ENCODE assay signal across 10 cellular contexts in the genomic region with DNA sequence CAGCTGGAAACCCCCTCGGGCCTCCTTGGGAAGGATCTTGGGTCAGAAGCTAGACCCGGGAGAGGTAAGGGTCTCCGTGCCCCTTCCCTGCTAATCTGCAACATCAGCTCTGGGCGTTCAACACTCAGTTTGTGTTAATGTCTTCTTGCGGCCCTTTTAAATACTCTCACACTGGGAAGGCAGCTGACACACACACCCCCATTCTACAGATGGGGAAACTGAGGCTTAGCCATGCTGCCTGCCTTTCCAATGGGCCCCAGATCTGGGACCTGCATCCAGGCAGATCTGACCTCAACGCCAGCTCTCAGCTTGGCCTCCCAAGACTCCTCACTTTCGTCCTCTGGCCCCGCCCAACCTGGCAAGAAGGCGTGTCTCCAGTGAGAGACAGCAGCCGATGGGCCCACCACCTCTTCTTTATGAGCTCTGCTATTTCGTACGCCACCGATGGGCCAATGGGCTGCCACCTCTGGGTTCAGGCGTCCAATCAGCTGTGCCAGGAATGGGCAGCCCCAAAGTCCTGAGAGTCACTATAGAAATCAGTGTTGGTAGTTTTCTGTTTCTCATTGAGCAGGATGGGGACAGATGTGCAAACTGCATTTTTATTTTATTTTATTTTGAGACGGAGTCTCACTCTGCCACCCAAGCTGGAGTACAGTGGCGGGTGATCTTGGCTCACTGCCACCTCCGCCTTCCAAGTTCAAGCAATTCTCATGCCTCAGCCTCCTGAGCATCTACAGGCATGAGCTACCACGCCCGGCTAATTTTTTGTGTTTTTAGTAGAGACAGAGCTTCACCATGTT. TPM values are rescaled to one million over a fixed set of nuclear protein-coding genes. Genes with fewer than 3 reads are reported as not detected.
A peak's percentile ranks its signal among the peaks of the same experiment; 100 is the strongest.
DNase-seq lines count a peak whose midpoint lies in the region; ATAC-seq and TF ChIP-seq lines count a peak whose summit lies in the region.
"Had no signal": no experiment of that assay in that cellular context is flagged by ENCODE, and none has a peak within 500 bp of the region (broad histone marks: within the 10 kb centered on the region; RNA-seq: fewer than 3 reads in every experiment).

No MANE protein-coding gene starts in this region.

- ATAC-seq in gastrocnemius medialis: no peak
- ATAC-seq in HG03442 (IDR thresholded peaks at IDR 0.05; ENCODE audit: unreplicated experiment): no peak

- no peaks in the 10 kb centered on the region for H3K9me3 ChIP-seq in Caco-2
- H3K9me3 ChIP-seq in KOPT-K1 (ENCODE audit: insufficient read depth, low read length, poor library complexity, severe bottlenecking): no peaks in the 10 kb centered on the region
- H3K9me3 ChIP-seq in effector memory CD4-positive, alpha-beta T cell (ENCODE audit: control insufficient read depth, low read length): no peaks in the 10 kb centered on the region
- no peaks in the 10 kb centered on the region for H3K9me3 ChIP-seq in gastrocnemius medialis

- H3K4me1 ChIP-seq in Caco-2 (peaks cover 15% of the 10 kb centered on the region), gastrocnemius medialis (peaks cover 24 to 25% of the 10 kb centered on the region in 2 donors)
- peaks cover 62% of the 10 kb centered on the region for H3K4me1 ChIP-seq in effector memory CD4-positive, alpha-beta T cell (ENCODE audit: control insufficient read depth, insufficient read depth, low read length, poor library complexity, severe bottlenecking)

- no peaks in the 10 kb centered on the region for H3K27me3 Mint-ChIP-seq in Caco-2 (ENCODE audit: insufficient read depth, unreplicated experiment)

- POLR2A ChIA-PET in Caco-2 (lab: Charles Lee): no interaction called here

- H3K27ac Mint-ChIP-seq in Caco-2 (ENCODE audit: unreplicated experiment): peak overlapping the region; percentile 55
- H3K27ac Mint-ChIP-seq: HFFc6 had no signal

- peak overlapping the region; percentile 52 for H3K27ac ChIP-seq in KOPT-K1 (ENCODE audit: low read depth, low read length, poor library complexity, severe bottlenecking)
- peak overlapping the region; percentile 61 for H3K27ac ChIP-seq in effector memory CD4-positive, alpha-beta T cell (ENCODE audit: insufficient read depth, low read length, poor library complexity, severe bottlenecking)
- H3K27ac ChIP-seq in gastrocnemius medialis: peak overlapping the region; percentile 30 to 64 (median 50)

- H3K4me3 ChIP-seq in Caco-2 (ENCODE audit: low read depth, low read length) (no peak overlapping the region), gastrocnemius medialis (no peak overlapping the region)
- H3K4me3 ChIP-seq in effector memory CD4-positive, alpha-beta T cell (ENCODE audit: insufficient read depth, low read depth, low read length, poor library complexity, severe bottlenecking): no peak overlapping the region

- no peak for TF ChIP-seq POLR2A in gastrocnemius medialis (IDR thresholded peaks at IDR 0.05)

- H3K36me3 ChIP-seq in Caco-2 (ENCODE audit: control insufficient read depth, insufficient read depth, low read length): no peaks in the 10 kb centered on the region
- peaks cover 54% of the 10 kb centered on the region for H3K36me3 ChIP-seq in KOPT-K1 (ENCODE audit: insufficient read depth, low read length)
- H3K36me3 ChIP-seq in effector memory CD4-positive, alpha-beta T cell (ENCODE audit: control insufficient read depth, insufficient read depth, low read length): peaks cover 9% of the 10 kb centered on the region
- peaks cover 0 to 15% of the 10 kb centered on the region in 2 donors for H3K36me3 ChIP-seq in gastrocnemius medialis

- peaks cover 6% of the 10 kb centered on the region for H3K4me1 Mint-ChIP-seq in Caco-2 (ENCODE audit: low read depth, unreplicated experiment)

- TF ChIP-seq CTCF in Caco-2 (IDR thresholded peaks at IDR 0.05; ENCODE audit: insufficient read depth in 1 of 2, low read depth in 1 of 2, low read length in 1 of 2, severe bottlenecking in 1 of 2, unreplicated experiment in 1 of 2) (no peak), gastrocnemius medialis (IDR thresholded peaks at IDR 0.05 in 4 of 5, conservative IDR thresholded peaks at IDR 0.05 in 1 of 5) (no peak)

- no TSS peak for BruUV-seq in Caco-2 (replicated peaks; lab: Mats Ljungman, UMichigan)

- intact Hi-C loops in Caco-2 (cut with micrococcal nuclease; ENCODE audit: unreplicated experiment) (no loop called here), gastrocnemius medialis (cut with DNase I; ENCODE audit: low total_unique reads) (no loop called here)

- H3K27me3 ChIP-seq in Caco-2 (replicated peaks; ENCODE audit: control insufficient read depth, insufficient read depth, low read length): no peaks in the 10 kb centered on the region
- H3K27me3 ChIP-seq in effector memory CD4-positive, alpha-beta T cell (replicated peaks; ENCODE audit: control insufficient read depth, insufficient read depth, low read length, poor library complexity, severe bottlenecking): no peaks in the 10 kb centered on the region
- no peaks in the 10 kb centered on the region for H3K27me3 ChIP-seq in gastrocnemius medialis

- in situ Hi-C loops in gastrocnemius medialis (cut with MboI; ENCODE audit: low sequenced_read_pairs in 4 of 4): no loop called here

- CTCF ChIA-PET in Caco-2 (lab: Charles Lee): no interaction called here

- H3K9me3 Mint-ChIP-seq in Caco-2 (ENCODE audit: unreplicated experiment): no peaks in the 10 kb centered on the region
- H3K9me3 Mint-ChIP-seq: HFFc6 had no signal

- H3K4me3 Mint-ChIP-seq in Caco-2 (ENCODE audit: unreplicated experiment): no peak overlapping the region
- H3K4me3 Mint-ChIP-seq: HFFc6 had no signal

- peaks cover 58% of the 10 kb centered on the region for H3K36me3 Mint-ChIP-seq in Caco-2 (ENCODE audit: insufficient read depth, unreplicated experiment)

- no peak for DNase-seq in Caco-2
- DNase-seq in effector memory CD4-positive, alpha-beta T cell: no peak
- DNase-seq in gastrocnemius medialis: no peak
- no peak for DNase-seq in activated gamma-delta T cell (lab: John Stamatoyannopoulos, UW)
- DNase-seq in inferior parietal cortex (ENCODE audit: extremely low spot score): no peak
- DNase-seq: HFFc6; NCI-H82; stimulated activated CD4-positive, alpha-beta T cell treated with anti-CD3 and anti-CD28 coated beads, Interleukin-2, amount 100 ng/mL, for 48 hours had no signal

RNA-seq across cellular contexts. Expression of a gene that starts 43.8 kb away (rescaled TPM):
- total RNA-seq in Caco-2 (2022): 137 and 138 TPM in 2 replicates
- 100 to 1,000 TPM in 3 of 4 donors, 10 to 100 TPM in 1; 76.2 to 131 (median 108) TPM for total RNA-seq in gastrocnemius medialis
